ENCODE assay signal across 28 cellular contexts in genomic region chr3:75115695-75116094, GRCh38.
"Had no signal": no experiment of that assay in that cellular context is flagged by ENCODE, and none has a peak within 500 bp of the region (broad histone marks: within the 10 kb centered on the region; RNA-seq: fewer than 3 reads in every experiment).

No MANE protein-coding gene starts in this region.

- H3K4me2 ChIP-seq: hepatocyte had no signal

- ATAC-seq: effector memory CD8-positive, alpha-beta T cell; esophagus mucosa; foreskin keratinocyte; gastrocnemius medialis; gastroesophageal sphincter; heart left ventricle; heart right ventricle had no signal

- H3K36me3 ChIP-seq: colonic mucosa, esophagus muscularis mucosa, esophagus squamous epithelium, gastrocnemius medialis, gastroesophageal sphincter, heart left ventricle, heart right ventricle had no signal

- H3K4me1 ChIP-seq: colonic mucosa, esophagus muscularis mucosa, esophagus squamous epithelium, foreskin keratinocyte, gastrocnemius medialis, gastroesophageal sphincter, heart left ventricle, heart right ventricle had no signal

- H3K79me2 ChIP-seq: hepatocyte had no signal

- H3K27ac ChIP-seq: colonic mucosa, coronary artery, dorsolateral prefrontal cortex, epithelial cell of prostate, esophagus muscularis mucosa, esophagus squamous epithelium, foreskin keratinocyte, gastrocnemius medialis, gastroesophageal sphincter, heart left ventricle, heart right ventricle, hepatocyte had no signal

- H2AFZ ChIP-seq: hepatocyte had no signal

- H3K27me3 ChIP-seq: colonic mucosa, esophagus muscularis mucosa, esophagus squamous epithelium, foreskin keratinocyte, gastrocnemius medialis, gastroesophageal sphincter, heart left ventricle, heart right ventricle, hepatocyte had no signal

- H3K4me3 ChIP-seq: colonic mucosa, coronary artery, dorsolateral prefrontal cortex, esophagus muscularis mucosa, esophagus squamous epithelium, gastrocnemius medialis, gastroesophageal sphincter, heart left ventricle, heart right ventricle, hepatocyte had no signal

- FAIRE-seq: endometrium, endothelial cell of umbilical vein, frontal cortex had no signal

- H3K9me3 ChIP-seq: colonic mucosa, esophagus muscularis mucosa, gastrocnemius medialis, gastroesophageal sphincter had no signal

- DNase-seq: colonic mucosa; cortex of kidney; dermis blood vessel endothelial cell; dorsolateral prefrontal cortex; effector CD4-positive, alpha-beta T cell; effector CD8-positive, alpha-beta T cell; effector memory CD4-positive, alpha-beta T cell; effector memory CD8-positive, alpha-beta T cell; endodermal cell; erythroblast; esophagus squamous epithelium; foreskin fibroblast; foreskin keratinocyte; foreskin melanocyte; gastrocnemius medialis; glutamatergic neuron; head of caudate nucleus; heart left ventricle; heart right ventricle had no signal
